In the genomic region with DNA sequence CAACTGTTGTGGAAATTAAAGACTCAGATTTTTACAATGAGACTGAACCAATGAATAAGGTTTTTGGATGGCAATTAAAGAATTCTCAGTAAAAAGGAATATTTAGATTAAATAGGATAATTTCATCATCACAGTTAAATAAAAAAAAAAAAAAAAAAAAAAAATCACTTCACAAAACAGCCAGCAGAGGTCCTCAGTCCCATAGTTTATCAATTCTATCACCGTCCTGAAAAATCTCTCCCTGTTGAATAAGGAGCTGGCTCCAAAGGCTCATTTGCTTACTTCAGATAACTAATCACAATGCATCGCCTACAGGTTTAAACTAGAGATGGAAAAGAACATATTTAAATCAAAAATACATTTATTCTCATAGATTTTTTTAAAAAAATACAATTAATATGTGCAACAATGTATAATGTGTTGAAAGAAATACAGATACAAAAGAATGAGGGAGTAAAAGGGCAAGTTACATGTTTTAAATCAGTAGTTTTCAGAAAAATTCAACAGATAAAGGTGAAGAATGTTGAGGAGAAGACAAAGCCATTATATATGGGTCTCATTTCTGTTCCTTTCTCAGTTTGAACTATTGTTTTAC, we compare ENCODE assay signal across 8 cellular contexts.
DNase-seq lines count a peak whose midpoint lies in the region; ATAC-seq and TF ChIP-seq lines count a peak whose summit lies in the region.

No MANE protein-coding gene starts in this region.

- 2% methylated on average over 2 of the region's 2 CpGs for WGBS in esophagus muscularis mucosa
- WGBS in prostate gland = 5% methylated on average over 2 of the region's 2 CpGs

- TF ChIP-seq EP300 in esophagus muscularis mucosa (IDR thresholded peaks at IDR 0.05) = no peak

- intact Hi-C loops in esophagus muscularis mucosa (cut with DNase I) (no loop called here), prostate gland (cut with DNase I) (no loop called here)

- no peak for ATAC-seq in GM21367 (IDR thresholded peaks at IDR 0.05; ENCODE audit: unreplicated experiment)
- no peak for ATAC-seq in stimulated activated naive CD8-positive, alpha-beta T cell treated with anti-CD3 and anti-CD28 coated beads, Interleukin-15, amount 100 ng/mL, for 72 hours
- no peak for ATAC-seq in HG03442 (IDR thresholded peaks at IDR 0.05; ENCODE audit: unreplicated experiment)

- no peak overlapping the region for H3K4me3 Mint-ChIP-seq in stimulated activated naive CD8-positive, alpha-beta T cell treated with anti-CD3 and anti-CD28 coated beads, Interleukin-15, amount 100 ng/mL, for 72 hours

- H3K27me3 Mint-ChIP-seq in stimulated activated naive CD8-positive, alpha-beta T cell treated with anti-CD3 and anti-CD28 coated beads, Interleukin-15, amount 100 ng/mL, for 72 hours = peaks cover 10% of the 10 kb centered on the region

- peaks cover 5 to 11% (median 7%) of the 10 kb centered on the region in 4 donors for H3K4me1 ChIP-seq in esophagus muscularis mucosa
- H3K4me1 ChIP-seq in prostate gland (replicated peaks) = no peaks in the 10 kb centered on the region

- H3K36me3 ChIP-seq in esophagus muscularis mucosa (no peaks in the 10 kb centered on the region), prostate gland (no peaks in the 10 kb centered on the region)

- H3K27ac ChIP-seq in esophagus muscularis mucosa (replicated peaks in 1 of 4) (no peak overlapping the region), prostate gland (no peak overlapping the region)

- H3K27ac Mint-ChIP-seq in stimulated activated naive CD8-positive, alpha-beta T cell treated with anti-CD3 and anti-CD28 coated beads, Interleukin-15, amount 100 ng/mL, for 72 hours = no peak overlapping the region

- peak; percentile 3 for DNase-seq in GM04504 (ENCODE audit: low read depth)
- DNase-seq in Jurkat, Clone E6-1 (ENCODE audit: low read depth, low spot score) = peak; percentile 25
- peak; percentile 67 for DNase-seq in RKO (ENCODE audit: low spot score)
- DNase-seq in esophagus muscularis mucosa (ENCODE audit: extremely low spot score) = no peak
- DNase-seq in prostate gland (ENCODE audit: low spot score) = no peak
- no peak for DNase-seq in stimulated activated naive CD8-positive, alpha-beta T cell treated with anti-CD3 and anti-CD28 coated beads, Interleukin-15, amount 100 ng/mL, for 72 hours

- no peaks in the 10 kb centered on the region for H3K9me3 Mint-ChIP-seq in stimulated activated naive CD8-positive, alpha-beta T cell treated with anti-CD3 and anti-CD28 coated beads, Interleukin-15, amount 100 ng/mL, for 72 hours

- H3K9me3 ChIP-seq in esophagus muscularis mucosa (no peaks in the 10 kb centered on the region), prostate gland (no peaks in the 10 kb centered on the region)

- no peaks in the 10 kb centered on the region for H3K4me1 Mint-ChIP-seq in stimulated activated naive CD8-positive, alpha-beta T cell treated with anti-CD3 and anti-CD28 coated beads, Interleukin-15, amount 100 ng/mL, for 72 hours

- TF ChIP-seq CTCF in esophagus muscularis mucosa (IDR thresholded peaks at IDR 0.05) (peak; percentile 38 to 60 (median 58)), prostate gland (IDR thresholded peaks at IDR 0.05) (peak in 3 of 4 experiments; percentile 37 to 53 (median 44))

- H3K27me3 ChIP-seq in esophagus muscularis mucosa = peaks cover 0 to 2% (median 0%) of the 10 kb centered on the region in 4 donors
- H3K27me3 ChIP-seq in prostate gland (replicated peaks; ENCODE audit: insufficient read depth) = no peaks in the 10 kb centered on the region

- no peak for TF ChIP-seq POLR2A in esophagus muscularis mucosa (IDR thresholded peaks at IDR 0.05; ENCODE audit: low read depth)
- TF ChIP-seq POLR2A in prostate gland (IDR thresholded peaks at IDR 0.05) = no peak

- H3K4me3 ChIP-seq in Jurkat, Clone E6-1 (ENCODE audit: low read length) = no peak overlapping the region
- H3K4me3 ChIP-seq in esophagus muscularis mucosa (no peak overlapping the region), prostate gland (no peak overlapping the region)

Comparison
In these comparisons a context has a peak if more than half of its experiments do, and no peak if none do; other contexts are left out.
1. DNase-seq: peak in GM04504 (single experiment), Jurkat, Clone E6-1 (single experiment) and RKO (single experiment); none in esophagus muscularis mucosa (single experiment), prostate gland (single experiment) and stimulated activated naive CD8-positive, alpha-beta T cell treated with anti-CD3 and anti-CD28 coated beads, Interleukin-15, amount 100 ng/mL, for 72 hours (0 of 2).